Comparison of ENCODE assay signal across 19 cellular contexts in the genomic region with DNA sequence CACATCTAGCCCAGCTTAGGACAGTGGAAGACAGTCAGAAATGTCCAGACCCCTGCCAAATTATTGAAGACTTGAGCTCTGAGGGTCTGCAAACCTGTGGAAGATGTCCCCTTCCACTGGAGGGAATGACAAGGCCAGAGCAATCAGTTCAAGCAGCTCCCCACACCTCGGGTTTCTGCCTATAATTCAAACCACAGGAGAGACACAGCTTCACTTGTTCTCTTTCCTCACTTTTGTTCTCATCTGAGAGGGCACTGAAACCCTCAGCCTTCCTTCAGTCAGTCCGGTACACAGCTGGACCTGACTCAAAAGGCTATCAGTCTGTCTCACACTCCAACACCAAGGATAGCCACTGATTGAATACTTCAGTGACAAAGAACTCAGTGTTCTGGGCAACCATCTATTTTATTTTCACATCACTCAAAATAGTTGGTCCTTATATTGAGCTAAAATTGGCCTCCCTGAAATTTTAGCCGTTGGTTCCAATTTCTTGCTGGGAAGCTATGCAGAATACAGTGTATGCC.
DNase-seq lines count a peak whose midpoint lies in the region; ATAC-seq and TF ChIP-seq lines count a peak whose summit lies in the region.
"Had no signal": no experiment of that assay in that cellular context is flagged by ENCODE, and none has a peak within 500 bp of the region (broad histone marks: within the 10 kb centered on the region; RNA-seq: fewer than 3 reads in every experiment).

No MANE protein-coding gene starts in this region.

- H3K4me1 ChIP-seq in colonic mucosa (peaks cover 20% of the 10 kb centered on the region), right atrium auricular region (peaks cover 0 to 71% of the 10 kb centered on the region in 2 donors), skeletal muscle tissue (ENCODE audit: control insufficient read depth in 3 of 3, insufficient read depth in 3 of 3, low read length in 3 of 3) (peaks cover 66 to 81% (median 78%) of the 10 kb centered on the region in 3 donors)

- H3K9me3 Mint-ChIP-seq in activated naive CD8-positive, alpha-beta T cell treated with anti-CD3 and anti-CD28 coated beads, Interleukin-2, amount 50 U/mL, for 24 hours = no peaks in the 10 kb centered on the region
- H3K9me3 Mint-ChIP-seq: CD4-positive, alpha-beta memory T cell; H9 had no signal

- H3K4me3 Mint-ChIP-seq in activated naive CD8-positive, alpha-beta T cell treated with anti-CD3 and anti-CD28 coated beads, Interleukin-2, amount 50 U/mL, for 24 hours = no peak overlapping the region
- H3K4me3 Mint-ChIP-seq: CD4-positive, alpha-beta memory T cell; H9 had no signal

- no peaks in the 10 kb centered on the region for H3K36me3 Mint-ChIP-seq in activated naive CD8-positive, alpha-beta T cell treated with anti-CD3 and anti-CD28 coated beads, Interleukin-2, amount 50 U/mL, for 24 hours (ENCODE audit: low read depth)
- H3K36me3 Mint-ChIP-seq: CD4-positive, alpha-beta memory T cell had no signal

- no peaks in the 10 kb centered on the region for H3K36me3 ChIP-seq in colonic mucosa
- H3K36me3 ChIP-seq in right atrium auricular region = no peaks in the 10 kb centered on the region
- H3K36me3 ChIP-seq in skeletal muscle tissue (ENCODE audit: control insufficient read depth in 3 of 3, insufficient read depth in 3 of 3, low read length in 3 of 3) = no peaks in the 10 kb centered on the region
- H3K36me3 ChIP-seq: BE2C, SJSA1 had no signal

- intact Hi-C loops in colonic mucosa (cut with DNase I) = no loop called here

- H3K27me3 ChIP-seq in colonic mucosa (no peaks in the 10 kb centered on the region), right atrium auricular region (no peaks in the 10 kb centered on the region), skeletal muscle tissue (ENCODE audit: control insufficient read depth in 3 of 3, insufficient read depth in 3 of 3, low read length in 3 of 3) (no peaks in the 10 kb centered on the region)
- H3K27me3 ChIP-seq: BE2C, SJSA1 had no signal

- H3K9me3 ChIP-seq in colonic mucosa (no peaks in the 10 kb centered on the region), right atrium auricular region (no peaks in the 10 kb centered on the region), skeletal muscle tissue (ENCODE audit: control insufficient read depth in 3 of 3, low read length in 3 of 3) (no peaks in the 10 kb centered on the region)
- H3K9me3 ChIP-seq: BE2C, SJSA1 had no signal

- H3K9ac ChIP-seq in colonic mucosa (ENCODE audit: low read depth in 2 of 2, low read length in 2 of 2) (peak overlapping the region in 1 of 2 donors; percentile 21), skeletal muscle tissue (ENCODE audit: low read depth in 1 of 3, low read length in 3 of 3) (peak overlapping the region in 1 of 3 donors; percentile 69)

- no peak overlapping the region for H3K27ac Mint-ChIP-seq in activated naive CD8-positive, alpha-beta T cell treated with anti-CD3 and anti-CD28 coated beads, Interleukin-2, amount 50 U/mL, for 24 hours

- TF ChIP-seq CTCF in colonic mucosa (IDR thresholded peaks at IDR 0.05) = no peak
- TF ChIP-seq CTCF in right atrium auricular region (IDR thresholded peaks at IDR 0.05) = no peak

- peaks cover 16% of the 10 kb centered on the region for H3K4me1 Mint-ChIP-seq in activated naive CD8-positive, alpha-beta T cell treated with anti-CD3 and anti-CD28 coated beads, Interleukin-2, amount 50 U/mL, for 24 hours

- H3K27ac ChIP-seq in colonic mucosa = no peak overlapping the region
- H3K27ac ChIP-seq in right atrium auricular region = peak overlapping the region; percentile 82 to 90
- peak overlapping the region; percentile 11 for H3K27ac ChIP-seq in skeletal muscle tissue (ENCODE audit: low read depth, low read length)
- H3K27ac ChIP-seq: SJSA1 had no signal

- ATAC-seq in activated naive CD8-positive, alpha-beta T cell treated with anti-CD3 and anti-CD28 coated beads, Interleukin-2, amount 50 U/mL, for 24 hours = no peak
- ATAC-seq in GM19452 (IDR thresholded peaks at IDR 0.05; ENCODE audit: unreplicated experiment) = no peak

- no peak overlapping the region for H3K4me3 ChIP-seq in colonic mucosa
- H3K4me3 ChIP-seq in right atrium auricular region = no peak overlapping the region
- peak overlapping the region in 1 of 3 donors; percentile 7 for H3K4me3 ChIP-seq in skeletal muscle tissue (ENCODE audit: low read length in 3 of 3)
- H3K4me3 ChIP-seq: SJSA1 had no signal

- DNase-seq in COLO829 (ENCODE audit: low spot score) (peak; percentile 60), colonic mucosa (peak; percentile 21), right atrium auricular region (ENCODE audit: low spot score) (no peak), NCI-H2081 (lab: John Stamatoyannopoulos, UW) (no peak)
- DNase-seq in activated naive CD4-positive, alpha-beta T cell treated with anti-CD3 and anti-CD28 coated beads, Interleukin-2, amount 50 U/mL, for 16 hours = no peak
- no peak for DNase-seq in activated naive CD8-positive, alpha-beta T cell treated with anti-CD3 and anti-CD28 coated beads, Interleukin-2, amount 50 U/mL, for 24 hours
- DNase-seq: 8988T; BE2C; CD4-positive, alpha-beta memory T cell; DMS79 treated with DMSO at 0.1 percent for 48 hours; H9; MV-4-11; NCI-H1417; NCI-H187 treated with DMSO at 0.1 percent for 48 hours; OCI-M1; RPMI8226 had no signal

- peaks cover 10% of the 10 kb centered on the region for H3K27me3 Mint-ChIP-seq in activated naive CD8-positive, alpha-beta T cell treated with anti-CD3 and anti-CD28 coated beads, Interleukin-2, amount 50 U/mL, for 24 hours

Comparison
In these comparisons a context has a peak if more than half of its experiments do, and no peak if none do; other contexts are left out.
1. DNase-seq: peak in COLO829 (single experiment) and colonic mucosa (single experiment); none in right atrium auricular region (single experiment), activated naive CD4-positive, alpha-beta T cell treated with anti-CD3 and anti-CD28 coated beads, Interleukin-2, amount 50 U/mL, for 16 hours (single experiment), activated naive CD8-positive, alpha-beta T cell treated with anti-CD3 and anti-CD28 coated beads, Interleukin-2, amount 50 U/mL, for 24 hours (single experiment) and NCI-H2081 (0 of 2).